1 cellular context compared by ENCODE assay signal in the genomic region with DNA sequence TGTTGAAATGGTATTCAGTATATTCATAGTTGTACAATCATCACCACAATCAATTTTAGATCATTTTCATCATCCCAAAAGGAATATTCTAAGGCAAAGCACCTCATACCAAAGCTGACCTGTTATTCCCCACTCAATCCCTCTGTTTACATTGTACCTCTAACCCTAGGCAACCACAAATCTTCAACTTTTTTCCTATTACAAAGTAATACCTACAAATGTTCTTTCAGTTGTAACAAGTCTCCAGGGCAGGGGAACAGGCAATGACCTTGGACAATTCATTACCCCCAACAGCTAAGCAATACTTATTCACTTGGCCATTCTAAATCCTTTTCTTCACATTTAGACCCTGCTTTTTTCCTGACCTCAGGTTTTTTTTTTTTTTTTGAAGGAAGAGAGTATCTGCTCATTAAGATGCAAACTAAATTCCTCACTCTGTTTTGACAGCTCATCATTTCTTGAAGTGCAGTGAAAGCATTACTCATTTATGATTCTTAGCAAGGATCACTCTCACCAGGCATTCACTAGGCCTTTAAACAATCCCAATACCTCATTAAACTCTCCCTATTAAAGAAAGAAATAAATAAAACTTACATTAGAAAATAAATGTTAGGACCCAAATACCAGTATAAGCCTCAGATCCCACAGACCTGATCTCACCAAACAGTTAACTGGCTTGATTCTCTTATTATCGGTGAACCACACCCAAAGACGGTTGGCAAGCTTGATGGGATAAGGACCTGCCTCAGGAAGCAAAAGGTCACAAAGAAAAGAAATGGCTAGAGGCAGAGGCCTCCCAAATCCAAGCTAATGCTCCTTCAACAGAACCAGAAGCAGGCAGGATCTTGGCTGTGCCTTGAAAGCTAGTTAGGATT.
TF ChIP-seq lines count a peak whose summit lies in the region.

No MANE protein-coding gene starts in this region.

TF ChIP-seq in SK-N-SH, 30 proteins besides CTCF, POLR2A, EP300 and RAD21:
- no peak for TF ChIP-seq TAF1 (IDR thresholded peaks at IDR 0.05; ENCODE audit: borderline replicate concordance, low read depth, low read length)
- no peak for TF ChIP-seq NFIC (IDR thresholded peaks at IDR 0.05; ENCODE audit: borderline replicate concordance)
- TF ChIP-seq JUND (IDR thresholded peaks at IDR 0.05) = no peak
- no peak for TF ChIP-seq RXRA (IDR thresholded peaks at IDR 0.05; ENCODE audit: borderline replicate concordance, low read depth)
- TF ChIP-seq, protein P1, sequence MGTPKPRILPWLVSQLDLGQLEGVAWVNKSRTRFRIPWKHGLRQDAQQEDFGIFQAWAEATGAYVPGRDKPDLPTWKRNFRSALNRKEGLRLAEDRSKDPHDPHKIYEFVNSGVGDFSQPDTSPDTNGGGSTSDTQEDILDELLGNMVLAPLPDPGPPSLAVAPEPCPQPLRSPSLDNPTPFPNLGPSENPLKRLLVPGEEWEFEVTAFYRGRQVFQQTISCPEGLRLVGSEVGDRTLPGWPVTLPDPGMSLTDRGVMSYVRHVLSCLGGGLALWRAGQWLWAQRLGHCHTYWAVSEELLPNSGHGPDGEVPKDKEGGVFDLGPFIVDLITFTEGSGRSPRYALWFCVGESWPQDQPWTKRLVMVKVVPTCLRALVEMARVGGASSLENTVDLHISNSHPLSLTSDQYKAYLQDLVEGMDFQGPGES (IDR thresholded peaks at IDR 0.05; ENCODE audit: low read depth, low read length) = no peak
- TF ChIP-seq SMC3 (IDR thresholded peaks at IDR 0.05; ENCODE audit: low read depth, low read length) = no peak
- no peak for TF ChIP-seq FOXM1 (IDR thresholded peaks at IDR 0.05; ENCODE audit: low read depth)
- no peak for TF ChIP-seq USF2 (IDR thresholded peaks at IDR 0.05; ENCODE audit: borderline replicate concordance, low read depth, low read length)
